1 cellular context compared by ENCODE assay signal in the genomic region with DNA sequence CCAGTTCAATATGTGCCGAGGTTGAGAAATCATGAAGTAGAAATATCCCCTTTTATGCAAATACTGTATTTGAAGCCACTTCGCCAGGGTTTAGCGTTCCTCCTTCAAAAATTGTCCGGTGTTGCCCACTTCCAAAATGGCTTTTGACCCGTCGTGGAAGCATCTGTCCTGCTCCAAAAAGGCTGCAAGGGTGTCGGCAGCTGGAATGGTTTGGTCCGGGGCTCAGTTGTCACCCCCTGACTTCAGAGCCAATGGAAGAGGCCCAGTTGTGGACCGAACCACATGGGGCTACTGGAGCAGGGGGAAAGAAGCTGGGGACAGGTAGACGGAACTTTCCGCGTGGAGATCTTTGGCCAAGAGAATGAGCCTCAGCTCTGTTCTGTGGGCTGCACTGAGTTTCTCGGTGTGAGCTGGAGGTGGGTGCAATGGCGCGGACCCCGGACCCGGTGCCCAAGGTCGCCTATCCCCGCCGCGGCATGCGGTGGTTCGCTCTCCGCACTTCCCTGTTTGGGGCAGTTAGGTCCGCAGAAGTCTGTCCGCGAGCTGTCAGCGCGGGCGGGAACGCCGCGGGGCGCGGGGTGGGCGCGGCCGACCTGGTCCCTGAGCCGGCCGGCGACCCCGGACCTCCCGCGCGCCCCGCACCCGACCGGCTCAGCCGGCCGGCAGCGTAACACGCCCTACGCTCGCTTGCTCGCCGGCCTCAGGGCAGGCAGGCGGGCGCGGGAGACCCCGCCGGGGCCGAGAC.
A peak's percentile ranks its signal among the peaks of the same experiment; 100 is the strongest.
TF ChIP-seq lines count a peak whose summit lies in the region.

ANKRD13A (plus strand) TSS at position 527 of the 745 bp plus-strand sequence. CDS start 259 bp downstream, outside the sequence.

TF ChIP-seq in GM12878, 131 proteins besides CTCF, POLR2A, EP300 and RAD21 (continued from another document and continues in another):
- TF ChIP-seq USF2 (IDR thresholded peaks at IDR 0.05; ENCODE audit: borderline replicate concordance, low read depth, low read length) (no peak), LARP7 (IDR thresholded peaks at IDR 0.05) (peak; percentile 97), IKZF2 (IDR thresholded peaks at IDR 0.05) (peak; percentile 30 to 73; a peak in 2 of 4 replicates), ZZZ3 (IDR thresholded peaks at IDR 0.05; ENCODE audit: control insufficient read depth, insufficient read length, low read depth) (no peak), TAF1 (IDR thresholded peaks at IDR 0.05; ENCODE audit: borderline replicate concordance, low read depth, low read length) (peak; percentile 97), RFX5 (IDR thresholded peaks at IDR 0.05; ENCODE audit: low read depth, low read length) (no peak), SREBF2 (IDR thresholded peaks at IDR 0.05; ENCODE audit: low read length) (no peak), EZH2 (IDR thresholded peaks at IDR 0.05; ENCODE audit: borderline replicate concordance, control insufficient read depth, low read depth, low read length) (no peak), ZNF622 (IDR thresholded peaks at IDR 0.05) (no peak), YBX1 (IDR thresholded peaks at IDR 0.05) (no peak), SRF (IDR thresholded peaks at IDR 0.05; ENCODE audit: low read depth in 2 of 2, low read length in 2 of 2) (peak; percentile 12 to 55; a peak in 2 of 4 replicates), ELK1 (IDR thresholded peaks at IDR 0.05; ENCODE audit: low read depth, low read length) (no peak; the same call in 1 of the 2 replicates), NRF1 (conservative IDR thresholded peaks at IDR 0.05; ENCODE audit: low read depth, low read length) (no peak; the same call in 1 of the 2 replicates), RAD51 (IDR thresholded peaks at IDR 0.05) (peak; percentile 70), E2F4 (IDR thresholded peaks at IDR 0.05; ENCODE audit: low read depth, low read length) (no peak; the same call in 1 of the 2 replicates), ESRRA (IDR thresholded peaks at IDR 0.05; ENCODE audit: low read length) (peak; percentile 15; the same call in 1 of the 2 replicates), POLR2AphosphoS2 (IDR thresholded peaks at IDR 0.05; ENCODE audit: low read depth, low read length) (peak; percentile 78; the same call in 1 of the 2 replicates), KAT2A (conservative IDR thresholded peaks at IDR 0.05; ENCODE audit: control insufficient read depth, low read depth, low read length) (no peak), ZNF687 (IDR thresholded peaks at IDR 0.05) (peak; percentile 50), ZBED1 (IDR thresholded peaks at IDR 0.05; ENCODE audit: borderline replicate concordance) (no peak), BMI1 (IDR thresholded peaks at IDR 0.05; ENCODE audit: borderline replicate concordance) (no peak), SPI1 (IDR thresholded peaks at IDR 0.05; ENCODE audit: borderline replicate concordance, insufficient read depth, low read depth, low read length) (peak; percentile 93), RB1 (IDR thresholded peaks at IDR 0.05; ENCODE audit: borderline replicate concordance) (peak; percentile 99), TCF3 (IDR thresholded peaks at IDR 0.05; ENCODE audit: borderline replicate concordance, insufficient read depth, low read depth, low read length) (0 out of 2 replicates have a peak, but pooled peaks have one; percentile 27), SREBF1 (IDR thresholded peaks at IDR 0.05; ENCODE audit: low read length) (peak; percentile 100), ZBTB4 (CRISPR knock-in tag; IDR thresholded peaks at IDR 0.05) (no peak)
- TF ChIP-seq, protein P1, sequence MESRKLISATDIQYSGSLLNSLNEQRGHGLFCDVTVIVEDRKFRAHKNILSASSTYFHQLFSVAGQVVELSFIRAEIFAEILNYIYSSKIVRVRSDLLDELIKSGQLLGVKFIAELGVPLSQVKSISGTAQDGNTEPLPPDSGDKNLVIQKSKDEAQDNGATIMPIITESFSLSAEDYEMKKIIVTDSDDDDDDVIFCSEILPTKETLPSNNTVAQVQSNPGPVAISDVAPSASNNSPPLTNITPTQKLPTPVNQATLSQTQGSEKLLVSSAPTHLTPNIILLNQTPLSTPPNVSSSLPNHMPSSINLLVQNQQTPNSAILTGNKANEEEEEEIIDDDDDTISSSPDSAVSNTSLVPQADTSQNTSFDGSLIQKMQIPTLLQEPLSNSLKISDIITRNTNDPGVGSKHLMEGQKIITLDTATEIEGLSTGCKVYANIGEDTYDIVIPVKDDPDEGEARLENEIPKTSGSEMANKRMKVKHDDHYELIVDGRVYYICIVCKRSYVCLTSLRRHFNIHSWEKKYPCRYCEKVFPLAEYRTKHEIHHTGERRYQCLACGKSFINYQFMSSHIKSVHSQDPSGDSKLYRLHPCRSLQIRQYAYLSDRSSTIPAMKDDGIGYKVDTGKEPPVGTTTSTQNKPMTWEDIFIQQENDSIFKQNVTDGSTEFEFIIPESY (IDR thresholded peaks at IDR 0.05): peak; percentile 77; the same call in 1 of the 2 replicates
- TF ChIP-seq, protein P2, sequence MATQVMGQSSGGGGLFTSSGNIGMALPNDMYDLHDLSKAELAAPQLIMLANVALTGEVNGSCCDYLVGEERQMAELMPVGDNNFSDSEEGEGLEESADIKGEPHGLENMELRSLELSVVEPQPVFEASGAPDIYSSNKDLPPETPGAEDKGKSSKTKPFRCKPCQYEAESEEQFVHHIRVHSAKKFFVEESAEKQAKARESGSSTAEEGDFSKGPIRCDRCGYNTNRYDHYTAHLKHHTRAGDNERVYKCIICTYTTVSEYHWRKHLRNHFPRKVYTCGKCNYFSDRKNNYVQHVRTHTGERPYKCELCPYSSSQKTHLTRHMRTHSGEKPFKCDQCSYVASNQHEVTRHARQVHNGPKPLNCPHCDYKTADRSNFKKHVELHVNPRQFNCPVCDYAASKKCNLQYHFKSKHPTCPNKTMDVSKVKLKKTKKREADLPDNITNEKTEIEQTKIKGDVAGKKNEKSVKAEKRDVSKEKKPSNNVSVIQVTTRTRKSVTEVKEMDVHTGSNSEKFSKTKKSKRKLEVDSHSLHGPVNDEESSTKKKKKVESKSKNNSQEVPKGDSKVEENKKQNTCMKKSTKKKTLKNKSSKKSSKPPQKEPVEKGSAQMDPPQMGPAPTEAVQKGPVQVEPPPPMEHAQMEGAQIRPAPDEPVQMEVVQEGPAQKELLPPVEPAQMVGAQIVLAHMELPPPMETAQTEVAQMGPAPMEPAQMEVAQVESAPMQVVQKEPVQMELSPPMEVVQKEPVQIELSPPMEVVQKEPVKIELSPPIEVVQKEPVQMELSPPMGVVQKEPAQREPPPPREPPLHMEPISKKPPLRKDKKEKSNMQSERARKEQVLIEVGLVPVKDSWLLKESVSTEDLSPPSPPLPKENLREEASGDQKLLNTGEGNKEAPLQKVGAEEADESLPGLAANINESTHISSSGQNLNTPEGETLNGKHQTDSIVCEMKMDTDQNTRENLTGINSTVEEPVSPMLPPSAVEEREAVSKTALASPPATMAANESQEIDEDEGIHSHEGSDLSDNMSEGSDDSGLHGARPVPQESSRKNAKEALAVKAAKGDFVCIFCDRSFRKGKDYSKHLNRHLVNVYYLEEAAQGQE (IDR thresholded peaks at IDR 0.05; ENCODE audit: low read depth, low read length): peak; percentile 44; the same call in 1 of the 2 replicates
- TF ChIP-seq, protein P3, sequence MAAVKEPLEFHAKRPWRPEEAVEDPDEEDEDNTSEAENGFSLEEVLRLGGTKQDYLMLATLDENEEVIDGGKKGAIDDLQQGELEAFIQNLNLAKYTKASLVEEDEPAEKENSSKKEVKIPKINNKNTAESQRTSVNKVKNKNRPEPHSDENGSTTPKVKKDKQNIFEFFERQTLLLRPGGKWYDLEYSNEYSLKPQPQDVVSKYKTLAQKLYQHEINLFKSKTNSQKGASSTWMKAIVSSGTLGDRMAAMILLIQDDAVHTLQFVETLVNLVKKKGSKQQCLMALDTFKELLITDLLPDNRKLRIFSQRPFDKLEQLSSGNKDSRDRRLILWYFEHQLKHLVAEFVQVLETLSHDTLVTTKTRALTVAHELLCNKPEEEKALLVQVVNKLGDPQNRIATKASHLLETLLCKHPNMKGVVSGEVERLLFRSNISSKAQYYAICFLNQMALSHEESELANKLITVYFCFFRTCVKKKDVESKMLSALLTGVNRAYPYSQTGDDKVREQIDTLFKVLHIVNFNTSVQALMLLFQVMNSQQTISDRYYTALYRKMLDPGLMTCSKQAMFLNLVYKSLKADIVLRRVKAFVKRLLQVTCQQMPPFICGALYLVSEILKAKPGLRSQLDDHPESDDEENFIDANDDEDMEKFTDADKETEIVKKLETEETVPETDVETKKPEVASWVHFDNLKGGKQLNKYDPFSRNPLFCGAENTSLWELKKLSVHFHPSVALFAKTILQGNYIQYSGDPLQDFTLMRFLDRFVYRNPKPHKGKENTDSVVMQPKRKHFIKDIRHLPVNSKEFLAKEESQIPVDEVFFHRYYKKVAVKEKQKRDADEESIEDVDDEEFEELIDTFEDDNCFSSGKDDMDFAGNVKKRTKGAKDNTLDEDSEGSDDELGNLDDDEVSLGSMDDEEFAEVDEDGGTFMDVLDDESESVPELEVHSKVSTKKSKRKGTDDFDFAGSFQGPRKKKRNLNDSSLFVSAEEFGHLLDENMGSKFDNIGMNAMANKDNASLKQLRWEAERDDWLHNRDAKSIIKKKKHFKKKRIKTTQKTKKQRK (IDR thresholded peaks at IDR 0.05; ENCODE audit: low read depth, low read length): no peak
